ENCODE assay signal across 8 cellular contexts in genomic region chr12:53078425-53079225, GRCh38. TPM values are rescaled to one million over a fixed set of nuclear protein-coding genes. Genes with fewer than 3 reads are reported as not detected.
A peak's percentile ranks its signal among the peaks of the same experiment; 100 is the strongest.
DNase-seq lines count a peak whose midpoint lies in the region; ATAC-seq and TF ChIP-seq lines count a peak whose summit lies in the region.

No MANE protein-coding gene starts in this region.

- no peaks in the 10 kb centered on the region for H3K9me3 ChIP-seq in Panc1 (ENCODE audit: control insufficient read depth, insufficient read depth, low read depth, low read length)
- H3K9me3 ChIP-seq in mononuclear cell (ENCODE audit: low read depth, low read length) = no peaks in the 10 kb centered on the region
- no peaks in the 10 kb centered on the region for H3K9me3 ChIP-seq in aorta (ENCODE audit: control insufficient read depth, low read length)

- CTCF ChIA-PET in Panc1 (lab: Charles Lee) = interaction anchor here (0.6 to 1.9 kb wide), 4 partner anchors 13 to 208 kb away, joined by 3 to 13 read pairs (median 3); no protein-coding TSS in a partner anchor

- no peaks in the 10 kb centered on the region for H3K27me3 ChIP-seq in Panc1 (ENCODE audit: control insufficient read depth, insufficient read depth, low read length)
- H3K27me3 ChIP-seq in mononuclear cell (ENCODE audit: insufficient read depth, low read length) = no peaks in the 10 kb centered on the region
- no peaks in the 10 kb centered on the region for H3K27me3 ChIP-seq in aorta (ENCODE audit: control insufficient read depth in 1 of 2, insufficient read depth in 2 of 2, low read length in 1 of 2)

- DNase-seq in NK-92 treated with Interleukin-12 subunit alpha and Interleukin-12 subunit beta, amount 100 ng/mL, for 24 hours (lab: John Stamatoyannopoulos, UW) = peak; percentile 23
- no peak for DNase-seq in NK-92 (lab: John Stamatoyannopoulos, UW; ENCODE audit: unreplicated experiment)
- no peak for DNase-seq in Panc1 (ENCODE audit: low read depth, low spot score)
- DNase-seq in cerebellar cortex (ENCODE audit: low spot score) = peak; percentile 37
- peak in 1 of 2 donors; percentile 44 for DNase-seq in aorta
- no peak for DNase-seq in NCI-H2081 treated with DMSO at 0.1 percent for 48 hours (lab: John Stamatoyannopoulos, UW)

- in situ Hi-C loops in Panc1 (cut with HindIII; ENCODE audit: low pct_unique_long_range_greater_than_20kb, low sequenced_read_pairs) = no loop called here

- WGBS in aorta, 2 donors = 11 to 12% methylated on average over 22 to 25 of the region's 25 CpGs

- peak overlapping the region; percentile 92 for H3K27ac ChIP-seq in Panc1 (ENCODE audit: low read length)
- H3K27ac ChIP-seq in aorta (ENCODE audit: low read depth in 1 of 2, low read length in 2 of 2) = peak overlapping the region; percentile 15 to 70

- H3K36me3 ChIP-seq in Panc1 (ENCODE audit: control insufficient read depth, insufficient read depth, low read length) (no peaks in the 10 kb centered on the region), aorta (ENCODE audit: control insufficient read depth in 1 of 2, insufficient read depth in 2 of 2, low read length in 1 of 2) (peaks cover 0 to 3% of the 10 kb centered on the region in 2 donors)

- POLR2A ChIA-PET in Panc1 (lab: Charles Lee) = interaction anchor here (0.6 to 1.0 kb wide), 4 partner anchors 9 to 102 kb away, joined by 3 to 8 read pairs (median 4); no protein-coding TSS in a partner anchor

- BruUV-seq in Panc1 (replicated peaks; lab: Mats Ljungman, UMichigan) = TSS peak; percentile 57

- intact Hi-C loops in Panc1 (cut with micrococcal nuclease; ENCODE audit: unreplicated experiment) (no loop called here), aorta (cut with DNase I) (loop anchor here in 1 of 2 donors (2.0 kb wide), 1 partner anchor 20 kb away; no protein-coding TSS in a partner anchor)

- ATAC-seq in HG02981 (IDR thresholded peaks at IDR 0.05; ENCODE audit: unreplicated experiment) (peak; percentile 17), Panc1 (peak; percentile 19), aorta (ENCODE audit: low FRiP score) (peak; percentile 1)

- no peak for TF ChIP-seq CTCF in Panc1 (IDR thresholded peaks at IDR 0.05)

- H3K4me1 ChIP-seq in Panc1 (ENCODE audit: control insufficient read depth, insufficient read depth, low read length) (0 out of 2 replicates have a peak, but pooled peaks cover 3% of the 10 kb centered on the region), mononuclear cell (ENCODE audit: insufficient read depth, low read length) (peaks cover 25% of the 10 kb centered on the region), aorta (ENCODE audit: control insufficient read depth in 1 of 2, insufficient read depth in 2 of 2, low read length in 2 of 2) (peaks cover 2% of the 10 kb centered on the region in 2 donors)

- H3K4me3 ChIP-seq in Panc1 (ENCODE audit: low read depth in 2 of 2, low read length in 2 of 2) (peak overlapping the region; percentile 67 to 89), mononuclear cell (ENCODE audit: low read length) (peak overlapping the region; percentile 62), aorta (ENCODE audit: low read length in 2 of 2) (peak overlapping the region; percentile 79 to 92)

RNA-seq across cellular contexts. Expression of gene SPRYD3, which starts 0.6 kb away (rescaled TPM):
- total RNA-seq in Panc1 (2021; ENCODE audit: unreplicated experiment) = 25.0 TPM
- polyA plus RNA-seq in Panc1 (2012; ENCODE audit: insufficient read length) = 28.5 TPM
- total RNA-seq in mononuclear cell = 9.4 TPM
- 100 to 1,000 TPM in 1 of 2 donors, 10 to 100 TPM in 1; 71.6 to 101 TPM for total RNA-seq in aorta
- polyA plus RNA-seq in aorta = 10 to 100 TPM; 53.8 to 60.9 TPM

RNA-seq across cellular contexts. Expression of gene IGFBP6, which starts 18.8 kb away (rescaled TPM):
- total RNA-seq in Panc1 (2021; ENCODE audit: unreplicated experiment) = 4.7 TPM
- 3.7 TPM for polyA plus RNA-seq in Panc1 (2012; ENCODE audit: insufficient read length)
- total RNA-seq in mononuclear cell = not detected
- 100 to 1,000 TPM; 820 to 979 TPM for total RNA-seq in aorta
- polyA plus RNA-seq in aorta = 100 to 1,000 TPM; 507 to 837 TPM

RNA-seq across cellular contexts. Expression of gene SOAT2, which starts 24.7 kb away (rescaled TPM):
- total RNA-seq in Panc1 (2021; ENCODE audit: unreplicated experiment) = not detected
- not detected for polyA plus RNA-seq in Panc1 (2012; ENCODE audit: insufficient read length)
- total RNA-seq in mononuclear cell = 0.21 TPM
- total RNA-seq in aorta = 1 to 10 TPM in 1 of 2 donors, under 1 TPM in 1; 0.63 to 1.2 TPM
- 1 to 10 TPM; 1.5 to 3.4 TPM for polyA plus RNA-seq in aorta

RNA-seq across cellular contexts. Expression of gene TNS2, which starts 28.8 kb away (rescaled TPM):
- total RNA-seq in Panc1 (2021; ENCODE audit: unreplicated experiment) (48.1 TPM), mononuclear cell (0.21 TPM), aorta (100 to 1,000 TPM; 198 to 275 TPM)
- polyA plus RNA-seq in Panc1 (2012; ENCODE audit: insufficient read length) = 49.1 TPM
- polyA plus RNA-seq in aorta = 100 to 1,000 TPM; 130 to 412 TPM

Comparison
In these comparisons a context has a peak if more than half of its experiments do, and no peak if none do; other contexts are left out.
1. DNase-seq: peak in NK-92 treated with Interleukin-12 subunit alpha and Interleukin-12 subunit beta, amount 100 ng/mL, for 24 hours (single experiment) and cerebellar cortex (single experiment); none in NK-92 (single experiment), Panc1 (single experiment) and NCI-H2081 treated with DMSO at 0.1 percent for 48 hours (single experiment).
2. RNA of gene IGFBP6, which starts 18.8 kb away (total RNA-seq): 820 to 979 TPM in aorta; 4.7 TPM in Panc1 (single experiment) and not detected in mononuclear cell (single experiment); every median in the first group is over 100 times any median in the second.
3. Peak in every context shown above with its lines, with median percentiles within 50 percentile points of each other: ATAC-seq and H3K4me3 ChIP-seq.